ENCODE assay signal across 6 cellular contexts in the genomic region with DNA sequence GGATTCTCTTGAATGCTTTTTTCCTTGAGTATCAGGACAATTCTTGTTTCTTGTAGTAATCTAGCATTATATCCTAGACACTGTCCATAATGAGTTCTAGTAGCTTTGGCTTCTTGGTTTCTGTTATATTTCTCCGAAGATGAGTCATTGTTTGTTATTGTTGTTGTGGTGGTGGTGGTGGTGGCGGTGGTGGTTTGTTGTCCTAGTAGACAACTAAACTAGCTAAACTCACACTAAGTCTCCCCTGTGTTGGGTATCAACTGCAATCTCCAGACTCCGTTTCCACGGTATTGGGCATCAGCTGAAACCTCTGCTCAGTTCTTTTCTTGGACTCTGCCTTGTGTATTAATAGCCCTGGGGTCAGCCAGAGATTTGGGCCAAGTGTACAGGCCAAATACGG. TPM values are rescaled to one million over a fixed set of nuclear protein-coding genes. Genes with fewer than 3 reads are reported as not detected.
"Had no signal": no experiment of that assay in that cellular context is flagged by ENCODE, and none has a peak within 500 bp of the region (broad histone marks: within the 10 kb centered on the region; RNA-seq: fewer than 3 reads in every experiment).

No MANE protein-coding gene starts in this region.

RNA-seq across cellular contexts. Expression of gene PNMA6E, which starts 3.2 kb away (rescaled TPM):
- total RNA-seq: GM23248, H4, H7, HepG2, HFFc6 had no signal
- polyA plus RNA-seq: GM23248, HepG2, IgD-negative memory B cell had no signal

RNA-seq across cellular contexts. Expression of gene ZFP92, which starts 6.9 kb away (rescaled TPM):
- total RNA-seq: H4, H7 had no signal
- polyA plus RNA-seq: GM23248, HepG2 had no signal
